2 cellular contexts compared by ENCODE assay signal in genomic region chr3:81871358-81872152, GRCh38.
TF ChIP-seq lines count a peak whose summit lies in the region.

No MANE protein-coding gene starts in this region.

TF ChIP-seq in A549, 52 proteins besides CTCF, POLR2A, EP300 and RAD21 (continued from another document):
- TF ChIP-seq ELK1 (IDR thresholded peaks at IDR 0.05; ENCODE audit: low read depth, low read length), result no peak
- 0 out of 3 replicates have a peak, but pooled peaks have one; percentile 20 for TF ChIP-seq SMC3 (IDR thresholded peaks at IDR 0.05)
- no peak for TF ChIP-seq HOXB5 (CRISPR knock-in tag; IDR thresholded peaks at IDR 0.05)
TF ChIP-seq in A549: peak in this region for 1.

TF ChIP-seq in liver, 16 proteins besides CTCF, POLR2A, EP300 and RAD21 (continued from another document):
- no peak for TF ChIP-seq ZBTB33 (IDR thresholded peaks at IDR 0.05)
- no peak for TF ChIP-seq JUND (IDR thresholded peaks at IDR 0.05)
- TF ChIP-seq EGR1 (IDR thresholded peaks at IDR 0.05; ENCODE audit: low read depth in 2 of 2), result no peak
- no peak for TF ChIP-seq FOXA2 (IDR thresholded peaks at IDR 0.05)
- TF ChIP-seq HNF4A (conservative IDR thresholded peaks at IDR 0.05), result no peak
- no peak for TF ChIP-seq SP1 (IDR thresholded peaks at IDR 0.05)
- TF ChIP-seq GABPA (IDR thresholded peaks at IDR 0.05 in 1 of 2, conservative IDR thresholded peaks at IDR 0.05 in 1 of 2), result no peak
- no peak for TF ChIP-seq NR2F2 (IDR thresholded peaks at IDR 0.05)
- no peak for TF ChIP-seq MAX (IDR thresholded peaks at IDR 0.05)
- TF ChIP-seq YY1 (IDR thresholded peaks at IDR 0.05), result no peak
- TF ChIP-seq HNF4G (IDR thresholded peaks at IDR 0.05), result no peak
- no peak for TF ChIP-seq TAF1 (conservative IDR thresholded peaks at IDR 0.05)
- no peak for TF ChIP-seq ATF3 (IDR thresholded peaks at IDR 0.05)
TF ChIP-seq in liver: peak in this region for 0.
